1 cellular context compared by ENCODE assay signal in the genomic region with DNA sequence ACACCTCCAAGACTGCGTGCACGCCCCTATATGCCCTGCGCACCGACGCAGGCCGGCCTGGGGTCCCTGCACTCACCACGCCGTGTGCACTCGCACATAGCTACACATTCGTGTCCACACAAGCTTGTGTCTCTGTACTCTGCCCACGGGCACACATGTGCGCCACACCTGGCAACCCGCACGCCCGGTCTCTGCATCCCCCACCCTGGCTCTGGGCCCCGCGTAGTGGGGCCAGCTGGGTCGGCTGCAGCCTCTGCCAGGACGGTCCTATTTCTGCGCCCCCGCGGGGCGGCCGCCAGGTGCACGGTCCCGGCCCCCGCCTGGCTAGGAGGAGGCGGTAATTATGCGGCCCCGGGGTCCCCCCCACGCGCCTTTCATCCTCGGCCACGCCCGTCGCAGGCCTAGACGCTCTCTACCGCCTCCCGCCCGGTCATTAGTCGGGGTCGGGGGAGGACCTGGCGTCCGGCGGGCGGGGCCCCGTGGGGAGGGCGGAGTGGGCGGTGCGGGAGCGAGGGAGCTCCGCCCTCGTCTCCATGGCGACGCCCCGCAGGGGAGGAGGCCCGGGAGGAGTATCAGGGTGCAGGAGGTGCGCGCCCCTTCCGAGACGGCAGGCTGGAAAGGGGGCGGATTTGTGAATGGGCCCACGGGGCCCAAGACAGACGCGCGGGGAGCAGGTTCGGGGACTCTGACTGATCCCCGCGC.
TF ChIP-seq lines count a peak whose summit lies in the region.

No MANE protein-coding gene starts in this region.

TF ChIP-seq in IMR-90, 13 proteins besides CTCF, POLR2A, EP300 and RAD21:
- TF ChIP-seq NFE2L2 (IDR thresholded peaks at IDR 0.05; ENCODE audit: low read depth, low read length) = no peak
- TF ChIP-seq, protein P1, sequence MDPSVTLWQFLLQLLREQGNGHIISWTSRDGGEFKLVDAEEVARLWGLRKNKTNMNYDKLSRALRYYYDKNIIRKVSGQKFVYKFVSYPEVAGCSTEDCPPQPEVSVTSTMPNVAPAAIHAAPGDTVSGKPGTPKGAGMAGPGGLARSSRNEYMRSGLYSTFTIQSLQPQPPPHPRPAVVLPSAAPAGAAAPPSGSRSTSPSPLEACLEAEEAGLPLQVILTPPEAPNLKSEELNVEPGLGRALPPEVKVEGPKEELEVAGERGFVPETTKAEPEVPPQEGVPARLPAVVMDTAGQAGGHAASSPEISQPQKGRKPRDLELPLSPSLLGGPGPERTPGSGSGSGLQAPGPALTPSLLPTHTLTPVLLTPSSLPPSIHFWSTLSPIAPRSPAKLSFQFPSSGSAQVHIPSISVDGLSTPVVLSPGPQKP (IDR thresholded peaks at IDR 0.05; ENCODE audit: borderline replicate concordance, low read depth, low read length) = no peak
- TF ChIP-seq MAZ (IDR thresholded peaks at IDR 0.05; ENCODE audit: borderline replicate concordance, low read depth, low read length) = peak; percentile 90
- TF ChIP-seq RCOR1 (IDR thresholded peaks at IDR 0.05; ENCODE audit: insufficient replicate concordance, low read length) = no peak
- TF ChIP-seq MAFK (IDR thresholded peaks at IDR 0.05; ENCODE audit: low read depth, low read length) = no peak
- no peak for TF ChIP-seq FOS (IDR thresholded peaks at IDR 0.05; ENCODE audit: low read depth, low read length)
- peak; percentile 16; the same call in 1 of the 2 replicates for TF ChIP-seq MXI1 (IDR thresholded peaks at IDR 0.05; ENCODE audit: borderline replicate concordance, low read depth, low read length)
- TF ChIP-seq, protein P2, sequence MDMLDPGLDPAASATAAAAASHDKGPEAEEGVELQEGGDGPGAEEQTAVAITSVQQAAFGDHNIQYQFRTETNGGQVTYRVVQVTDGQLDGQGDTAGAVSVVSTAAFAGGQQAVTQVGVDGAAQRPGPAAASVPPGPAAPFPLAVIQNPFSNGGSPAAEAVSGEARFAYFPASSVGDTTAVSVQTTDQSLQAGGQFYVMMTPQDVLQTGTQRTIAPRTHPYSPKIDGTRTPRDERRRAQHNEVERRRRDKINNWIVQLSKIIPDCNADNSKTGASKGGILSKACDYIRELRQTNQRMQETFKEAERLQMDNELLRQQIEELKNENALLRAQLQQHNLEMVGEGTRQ (IDR thresholded peaks at IDR 0.05; ENCODE audit: low read depth, low read length) = no peak
- no peak for TF ChIP-seq RFX5 (IDR thresholded peaks at IDR 0.05; ENCODE audit: low read depth, low read length)
- TF ChIP-seq CHD1 (IDR thresholded peaks at IDR 0.05; ENCODE audit: low read depth, low read length) = peak; percentile 80; the same call in 1 of the 2 replicates
- TF ChIP-seq CEBPB (IDR thresholded peaks at IDR 0.05; ENCODE audit: low read depth, low read length) = no peak
- TF ChIP-seq BHLHE40 (IDR thresholded peaks at IDR 0.05; ENCODE audit: low read depth, low read length) = no peak
- TF ChIP-seq SMC3 (IDR thresholded peaks at IDR 0.05; ENCODE audit: low read depth, low read length) = no peak
